In genomic region chr13:80342541-80343371, GRCh38 we compare ENCODE assay signal across 1 cellular context.
TF ChIP-seq lines count a peak whose summit lies in the region.

No MANE protein-coding gene starts in this region.

TF ChIP-seq in HEK293, 187 proteins besides CTCF, POLR2A, EP300 and RAD21 (continued from another document and continues in another):
- no peak for TF ChIP-seq REST (tag by site-specific recombination; IDR thresholded peaks at IDR 0.05)
- no peak for TF ChIP-seq ZNF248 (tag by site-specific recombination; IDR thresholded peaks at IDR 0.05)
- peak; percentile 94 for TF ChIP-seq ZBTB8A (tag by site-specific recombination; IDR thresholded peaks at IDR 0.05)
- peak; percentile 72 for TF ChIP-seq ZNF600 (tag by site-specific recombination; IDR thresholded peaks at IDR 0.05)
- TF ChIP-seq ZSCAN4 (tag by site-specific recombination; IDR thresholded peaks at IDR 0.05): 0 out of 2 replicates have a peak, but pooled peaks have one; percentile 27
- TF ChIP-seq ZNF549 (tag by site-specific recombination; IDR thresholded peaks at IDR 0.05): no peak
- TF ChIP-seq SCRT1 (tag by site-specific recombination; IDR thresholded peaks at IDR 0.05; ENCODE audit: borderline replicate concordance): no peak
- peak; percentile 88 for TF ChIP-seq ZBTB17 (tag by site-specific recombination; IDR thresholded peaks at IDR 0.05)
- no peak; the same call in 1 of the 2 replicates for TF ChIP-seq ZSCAN16 (tag by site-specific recombination; IDR thresholded peaks at IDR 0.05)
- no peak for TF ChIP-seq ZNF596 (tag by site-specific recombination; IDR thresholded peaks at IDR 0.05)
- no peak for TF ChIP-seq ZNF571 (tag by site-specific recombination; IDR thresholded peaks at IDR 0.05)
- TF ChIP-seq ZNF768 (tag by site-specific recombination; IDR thresholded peaks at IDR 0.05): no peak
- peak; percentile 84; the same call in 1 of the 2 replicates for TF ChIP-seq TRIM28 (IDR thresholded peaks at IDR 0.05; ENCODE audit: borderline replicate concordance, low read length)
- 0 out of 2 replicates have a peak, but pooled peaks have one; percentile 16 for TF ChIP-seq ZNF629 (tag by site-specific recombination; IDR thresholded peaks at IDR 0.05)
- 0 out of 2 replicates have a peak, but pooled peaks have one; percentile 54 for TF ChIP-seq BCL11A (tag by site-specific recombination; IDR thresholded peaks at IDR 0.05; ENCODE audit: low read depth)
- TF ChIP-seq ZNF645 (tag by site-specific recombination; IDR thresholded peaks at IDR 0.05): no peak
- peak; percentile 55 for TF ChIP-seq ZEB2 (tag by site-specific recombination; IDR thresholded peaks at IDR 0.05)
- TF ChIP-seq ZBTB7A (tag by site-specific recombination; IDR thresholded peaks at IDR 0.05; ENCODE audit: low read depth): no peak
- no peak; the same call in 1 of the 2 replicates for TF ChIP-seq PRDM4 (tag by site-specific recombination; IDR thresholded peaks at IDR 0.05)
- TF ChIP-seq ZNF501 (tag by site-specific recombination; IDR thresholded peaks at IDR 0.05): peak; percentile 80; the same call in 1 of the 2 replicates
- TF ChIP-seq ZNF416 (tag by site-specific recombination; IDR thresholded peaks at IDR 0.05): no peak
- peak; percentile 64 for TF ChIP-seq SP7 (tag by site-specific recombination; IDR thresholded peaks at IDR 0.05)
- peak; percentile 36; the same call in 1 of the 2 replicates for TF ChIP-seq PBX3 (CRISPR knock-in tag; IDR thresholded peaks at IDR 0.05)
- peak; percentile 66; the same call in 1 of the 2 replicates for TF ChIP-seq BCL11B (tag by site-specific recombination; IDR thresholded peaks at IDR 0.05; ENCODE audit: low read depth)
- no peak for TF ChIP-seq ZIC2 (tag by site-specific recombination; IDR thresholded peaks at IDR 0.05)
- peak; percentile 79 for TF ChIP-seq ZBTB20 (tag by site-specific recombination; IDR thresholded peaks at IDR 0.05)
- no peak for TF ChIP-seq ZBTB49 (tag by site-specific recombination; IDR thresholded peaks at IDR 0.05; ENCODE audit: low read depth)
- no peak for TF ChIP-seq PRDM6 (tag by site-specific recombination; IDR thresholded peaks at IDR 0.05)
- TF ChIP-seq ZNF341 (tag by site-specific recombination; IDR thresholded peaks at IDR 0.05; ENCODE audit: low read depth): no peak
- TF ChIP-seq YY1 (tag by site-specific recombination; IDR thresholded peaks at IDR 0.05): 0 out of 2 replicates have a peak, but pooled peaks have one; percentile 27
- peak; percentile 77; the same call in 1 of the 2 replicates for TF ChIP-seq ZSCAN30 (tag by site-specific recombination; IDR thresholded peaks at IDR 0.05)
- no peak for TF ChIP-seq ZNF513 (tag by site-specific recombination; IDR thresholded peaks at IDR 0.05)
- TF ChIP-seq ZNF558 (tag by site-specific recombination; IDR thresholded peaks at IDR 0.05): no peak
- peak; percentile 53 for TF ChIP-seq SETDB1 (IDR thresholded peaks at IDR 0.05; ENCODE audit: insufficient read length, low read length)
- no peak for TF ChIP-seq ZNF701 (tag by site-specific recombination; IDR thresholded peaks at IDR 0.05)
- 0 out of 2 replicates have a peak, but pooled peaks have one; percentile 49 for TF ChIP-seq MZF1 (tag by site-specific recombination; IDR thresholded peaks at IDR 0.05; ENCODE audit: borderline replicate concordance)
- TF ChIP-seq ZNF24 (tag by site-specific recombination; IDR thresholded peaks at IDR 0.05): no peak
- peak; percentile 32; the same call in 1 of the 2 replicates for TF ChIP-seq ZNF561 (tag by site-specific recombination; IDR thresholded peaks at IDR 0.05; ENCODE audit: borderline replicate concordance)
- TF ChIP-seq PRDM10 (tag by site-specific recombination; IDR thresholded peaks at IDR 0.05): no peak; the same call in 1 of the 2 replicates
- TF ChIP-seq ZNF76 (tag by site-specific recombination; IDR thresholded peaks at IDR 0.05; ENCODE audit: borderline replicate concordance, low read depth): no peak
- TF ChIP-seq KLF7 (tag by site-specific recombination; IDR thresholded peaks at IDR 0.05; ENCODE audit: borderline replicate concordance): no peak
- TF ChIP-seq ZNF175 (tag by site-specific recombination; IDR thresholded peaks at IDR 0.05): no peak
